ENCODE assay signal across 2 cellular contexts in genomic region chr15:75025548-75026260, GRCh38.
TF ChIP-seq lines count a peak whose summit lies in the region.

No MANE protein-coding gene starts in this region.

TF ChIP-seq in HepG2, 621 proteins besides CTCF, POLR2A, EP300 and RAD21:
- TF ChIP-seq SALL1 (CRISPR knock-in tag; IDR thresholded peaks at IDR 0.05) (no peak), MTERF4 (CRISPR knock-in tag; IDR thresholded peaks at IDR 0.05) (no peak), ZNF569 (CRISPR knock-in tag; IDR thresholded peaks at IDR 0.05; ENCODE audit: borderline replicate concordance) (no peak), XRCC5 (optimal IDR thresholded peaks at IDR 0.05; ENCODE audit: low read length) (no peak), ZSCAN9 (CRISPR knock-in tag; IDR thresholded peaks at IDR 0.05; ENCODE audit: borderline replicate concordance) (no peak), ZEB1 (IDR thresholded peaks at IDR 0.05; ENCODE audit: insufficient replicate concordance, low read depth) (peak; percentile 50), CCAR2 (optimal IDR thresholded peaks at IDR 0.05; ENCODE audit: low read depth, low read length) (no peak), ZNF33B (CRISPR knock-in tag; IDR thresholded peaks at IDR 0.05) (no peak)

TF ChIP-seq in GM12891, 5 proteins besides CTCF, POLR2A, EP300 and RAD21:
- TF ChIP-seq SPI1 (IDR thresholded peaks at IDR 0.05; ENCODE audit: low read depth, low read length) (no peak), TAF1 (IDR thresholded peaks at IDR 0.05; ENCODE audit: low read depth, low read length) (no peak), POU2F2 (IDR thresholded peaks at IDR 0.05; ENCODE audit: low read depth, low read length) (no peak), POLR2AphosphoS5 (IDR thresholded peaks at IDR 0.05; ENCODE audit: low read depth, low read length) (no peak), PAX5 (IDR thresholded peaks at IDR 0.05; ENCODE audit: insufficient read depth, low read length, severe bottlenecking) (no peak)
